Comparison of ENCODE assay signal across 17 cellular contexts in the genomic region with DNA sequence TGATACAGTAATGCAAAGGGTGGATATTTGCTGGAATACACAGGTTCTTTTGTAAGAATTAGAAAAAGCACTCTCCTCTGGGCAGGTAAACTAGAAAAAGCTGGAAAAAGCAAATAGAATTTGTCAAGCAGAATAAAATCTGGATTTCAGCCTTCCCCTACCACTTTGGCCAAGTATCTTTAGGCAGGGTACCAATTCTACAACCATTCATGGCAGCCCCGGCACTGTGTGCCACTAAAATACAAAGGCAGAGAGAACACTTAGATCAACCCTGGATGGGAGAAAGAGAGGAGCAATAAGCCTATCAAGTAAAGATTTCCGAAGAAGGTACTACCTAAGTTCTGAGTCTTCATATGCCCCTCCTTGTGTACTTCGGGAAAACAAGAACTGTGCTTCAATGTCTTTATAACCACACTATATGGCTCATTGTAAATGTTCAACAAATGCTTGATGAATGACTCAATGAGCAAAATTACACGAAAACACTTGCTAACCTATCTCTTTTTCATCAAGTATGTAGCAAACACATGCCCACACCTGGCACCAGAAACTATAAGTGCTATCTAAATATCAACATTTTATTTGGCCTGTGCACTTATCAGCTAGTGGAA. TPM values are rescaled to one million over a fixed set of nuclear protein-coding genes. Genes with fewer than 3 reads are reported as not detected.
DNase-seq lines count a peak whose midpoint lies in the region; ATAC-seq and TF ChIP-seq lines count a peak whose summit lies in the region.
"Had no signal": no experiment of that assay in that cellular context is flagged by ENCODE, and none has a peak within 500 bp of the region (broad histone marks: within the 10 kb centered on the region; RNA-seq: fewer than 3 reads in every experiment).

No MANE protein-coding gene starts in this region.

- no peak overlapping the region for H3K23ac ChIP-seq in trophoblast cell (ENCODE audit: low read length)

- no peak overlapping the region for H3K14ac ChIP-seq in trophoblast cell (ENCODE audit: low read length)

- H3K36me3 ChIP-seq in OCI-LY3 (replicated peaks; ENCODE audit: low read depth, low read length) (no peaks in the 10 kb centered on the region), trophoblast cell (ENCODE audit: control insufficient read depth in 1 of 2, insufficient read depth in 2 of 2, low read length in 2 of 2) (peaks cover 0 to 3% of the 10 kb centered on the region in 2 experiments)
- H3K36me3 ChIP-seq: neutrophil had no signal

- DNase-seq in activated CD4-positive, alpha-beta T cell treated with anti-CD3 and anti-CD28 coated beads, Interleukin-2, amount 10 ng/mL, durations not matched to agents 24 days and 14 days, result no peak
- DNase-seq in activated CD4-positive, alpha-beta T cell treated with anti-CD3 and anti-CD28 coated beads for 4 hours, result no peak
- DNase-seq in foreskin keratinocyte (peak in 1 of 2 donors; percentile 77), trophoblast cell (no peak), GM13976 (ENCODE audit: low spot score) (no peak), GM03348 (ENCODE audit: low spot score) (no peak)
- DNase-seq: activated CD4-positive, CD25-positive, alpha-beta regulatory T cell treated with anti-CD3 and anti-CD28 coated beads, Interleukin-2, amount 50 U/mL, for 72 hours; COR-L47; GOT3; NCI-H1436 treated with DMSO at 0.1 percent for 48 hours; stimulated activated naive CD4-positive, alpha-beta T cell treated with Interleukin-2 at 50 U/mL for 16 hours had no signal

- in situ Hi-C loops in GM13976 (cut with MboI; ENCODE audit: low sequenced_read_pairs, unreplicated experiment), result loop anchor here (25.0 kb wide), 1 partner anchor 344 kb away; no protein-coding TSS in a partner anchor

- H3K4me2 ChIP-seq in OCI-LY3 (ENCODE audit: low read length) (peak overlapping the region; percentile 11; the same call in 1 of the 2 replicates), trophoblast cell (ENCODE audit: low read length) (no peak overlapping the region)
- H3K4me2 ChIP-seq: A549 had no signal

- H3K27ac ChIP-seq in OCI-LY3 (ENCODE audit: low read length) (no peak overlapping the region), foreskin keratinocyte (no peak overlapping the region), trophoblast cell (ENCODE audit: low read depth, low read length) (no peak overlapping the region)
- H3K27ac ChIP-seq: A549, neutrophil had no signal

- peaks cover 31% of the 10 kb centered on the region for H4K20me1 ChIP-seq in OCI-LY3 (ENCODE audit: insufficient read depth, low read length)

- H4K8ac ChIP-seq in trophoblast cell (ENCODE audit: low read depth, low read length), result no peak overlapping the region

- peak; percentile 75 for ATAC-seq in foreskin keratinocyte
- ATAC-seq in GM21717 (IDR thresholded peaks at IDR 0.05; ENCODE audit: unreplicated experiment), result no peak
- ATAC-seq: A549, K562 had no signal

- H4K12ac ChIP-seq in trophoblast cell (ENCODE audit: low read depth, low read length), result no peak overlapping the region

- TF ChIP-seq CTCF in OCI-LY3 (IDR thresholded peaks at IDR 0.05; ENCODE audit: low read depth, low read length) (no peak), foreskin keratinocyte (conservative IDR thresholded peaks at IDR 0.05) (no peak), GM13976 (IDR thresholded peaks at IDR 0.05; ENCODE audit: borderline replicate concordance, control extremely low read depth, extremely low read depth, insufficient read depth, missing control alignments) (no peak)

- no peak overlapping the region for H2AK5ac ChIP-seq in trophoblast cell (ENCODE audit: low read length)

- peak overlapping the region; percentile 55 for H3K4ac ChIP-seq in trophoblast cell (ENCODE audit: low read depth, low read length)

- H3K79me2 ChIP-seq in OCI-LY3 (ENCODE audit: low read length) (peaks cover 99% of the 10 kb centered on the region), trophoblast cell (ENCODE audit: control insufficient read depth, insufficient read depth, low read length, poor library complexity) (peaks cover 4% of the 10 kb centered on the region)

- no peak overlapping the region for H3K4me3 Mint-ChIP-seq in activated CD4-positive, alpha-beta T cell treated with anti-CD3 and anti-CD28 coated beads, Interleukin-2, amount 10 ng/mL, durations not matched to agents 24 days and 14 days
- H3K4me3 Mint-ChIP-seq: T-helper 1 cell treated with Interleukin-12 subunit alpha and Interleukin-12 subunit beta and Interleukin-4 antibody, amounts not matched to agents 30 μg/mL and 1 μg/mL, for 36 hours had no signal

- H3K4me1 ChIP-seq in OCI-LY3 (ENCODE audit: low read length) (peaks cover 15% of the 10 kb centered on the region), foreskin keratinocyte (peaks cover 23% of the 10 kb centered on the region), trophoblast cell (ENCODE audit: control insufficient read depth in 1 of 2, insufficient read depth in 2 of 2, low read length in 2 of 2) (peaks cover 0 to 2% of the 10 kb centered on the region in 2 experiments)

- H4K91ac ChIP-seq in trophoblast cell (ENCODE audit: low read depth, low read length), result no peak overlapping the region

- H3K4me3 ChIP-seq in OCI-LY3 (ENCODE audit: low read length), result no peak overlapping the region
- no peak overlapping the region for H3K4me3 ChIP-seq in trophoblast cell (ENCODE audit: low read depth, low read length)
- H3K4me3 ChIP-seq: A549, K562 had no signal

- H3K27me3 Mint-ChIP-seq in activated CD4-positive, alpha-beta T cell treated with anti-CD3 and anti-CD28 coated beads, Interleukin-2, amount 10 ng/mL, durations not matched to agents 24 days and 14 days, result no peaks in the 10 kb centered on the region

- intact Hi-C loops in activated CD4-positive, alpha-beta T cell treated with anti-CD3 and anti-CD28 coated beads, Interleukin-2, amount 10 ng/mL, durations not matched to agents 24 days and 14 days (cut with micrococcal nuclease), result no loop called here

- H3K9me3 ChIP-seq in OCI-LY3 (ENCODE audit: insufficient read depth, low read length) (no peaks in the 10 kb centered on the region), trophoblast cell (ENCODE audit: insufficient read depth, low read depth, low read length) (no peaks in the 10 kb centered on the region)
- H3K9me3 ChIP-seq: A549, neutrophil had no signal

- H2BK12ac ChIP-seq in trophoblast cell (ENCODE audit: low read length), result no peak overlapping the region

- no CpG with 5 or more reads among the region's 4 CpGs for WGBS in trophoblast cell (ENCODE audit: extremely low coverage, insufficient coverage, insufficient read length)

- H3K9me3 Mint-ChIP-seq in activated CD4-positive, alpha-beta T cell treated with anti-CD3 and anti-CD28 coated beads, Interleukin-2, amount 10 ng/mL, durations not matched to agents 24 days and 14 days, result no peaks in the 10 kb centered on the region
- H3K9me3 Mint-ChIP-seq: T-helper 1 cell treated with Interleukin-12 subunit alpha and Interleukin-12 subunit beta and Interleukin-4 antibody, amounts not matched to agents 30 μg/mL and 1 μg/mL, for 36 hours had no signal

- H2BK5ac ChIP-seq in trophoblast cell (ENCODE audit: low read depth, low read length, poor library complexity), result no peak overlapping the region

- H3K9ac ChIP-seq in OCI-LY3 (ENCODE audit: low read length), result no peak overlapping the region
- no peak overlapping the region for H3K9ac ChIP-seq in trophoblast cell (ENCODE audit: low read length)

- peaks cover under 1% of the 10 kb centered on the region for H3K36me3 Mint-ChIP-seq in activated CD4-positive, alpha-beta T cell treated with anti-CD3 and anti-CD28 coated beads, Interleukin-2, amount 10 ng/mL, durations not matched to agents 24 days and 14 days (ENCODE audit: low read depth)

- H3K27me3 ChIP-seq in OCI-LY3 (ENCODE audit: low read depth, low read length) (no peaks in the 10 kb centered on the region), foreskin keratinocyte (no peaks in the 10 kb centered on the region), trophoblast cell (ENCODE audit: insufficient read depth, low read length) (no peaks in the 10 kb centered on the region)
- H3K27me3 ChIP-seq: neutrophil had no signal

- no peak overlapping the region for H2BK120ac ChIP-seq in trophoblast cell (ENCODE audit: insufficient read depth, low read length, poor library complexity)

- H3K4me1 Mint-ChIP-seq in activated CD4-positive, alpha-beta T cell treated with anti-CD3 and anti-CD28 coated beads, Interleukin-2, amount 10 ng/mL, durations not matched to agents 24 days and 14 days, result peaks cover 38% of the 10 kb centered on the region

- no peak overlapping the region for H3K18ac ChIP-seq in trophoblast cell (ENCODE audit: low read length)

- no peak overlapping the region for H2AFZ ChIP-seq in OCI-LY3 (ENCODE audit: low read depth, low read length)
- H2AFZ ChIP-seq in trophoblast cell (ENCODE audit: insufficient read depth, low read length, poor library complexity), result no peak overlapping the region

- H3K27ac Mint-ChIP-seq in activated CD4-positive, alpha-beta T cell treated with anti-CD3 and anti-CD28 coated beads, Interleukin-2, amount 10 ng/mL, durations not matched to agents 24 days and 14 days, result peak overlapping the region; percentile 20
- H3K27ac Mint-ChIP-seq: T-helper 1 cell treated with Interleukin-12 subunit alpha and Interleukin-12 subunit beta and Interleukin-4 antibody, amounts not matched to agents 30 μg/mL and 1 μg/mL, for 36 hours had no signal

- H3K79me1 ChIP-seq in trophoblast cell (ENCODE audit: low read length), result no peaks in the 10 kb centered on the region

RNA-seq across cellular contexts. Expression of a gene that starts 20.8 kb away (rescaled TPM):
- 41.3 and 46.2 TPM in 2 replicates for total RNA-seq in activated CD4-positive, alpha-beta T cell treated with anti-CD3 and anti-CD28 coated beads, Interleukin-2, amount 10 ng/mL, durations not matched to agents 24 days and 14 days
- total RNA-seq in foreskin keratinocyte, result 18.9 and 19.7 TPM in 2 replicates
- polyA plus RNA-seq in foreskin keratinocyte, result 4.0 and 4.9 TPM in 2 replicates
- 13.3 and 13.7 TPM in 2 replicates for polyA plus RNA-seq in trophoblast cell (2013)
